Comparison of ENCODE assay signal across 1 cellular context in genomic region chr14:81285250-81285649, GRCh38.
TF ChIP-seq lines count a peak whose summit lies in the region.

No MANE protein-coding gene starts in this region.

TF ChIP-seq in GM23338, 12 proteins besides CTCF, POLR2A, EP300 and RAD21 (continued from another document):
- TF ChIP-seq ZNF462 (CRISPR knock-in tag; IDR thresholded peaks at IDR 0.05), result no peak
